1 cellular context compared by ENCODE assay signal in the genomic region with DNA sequence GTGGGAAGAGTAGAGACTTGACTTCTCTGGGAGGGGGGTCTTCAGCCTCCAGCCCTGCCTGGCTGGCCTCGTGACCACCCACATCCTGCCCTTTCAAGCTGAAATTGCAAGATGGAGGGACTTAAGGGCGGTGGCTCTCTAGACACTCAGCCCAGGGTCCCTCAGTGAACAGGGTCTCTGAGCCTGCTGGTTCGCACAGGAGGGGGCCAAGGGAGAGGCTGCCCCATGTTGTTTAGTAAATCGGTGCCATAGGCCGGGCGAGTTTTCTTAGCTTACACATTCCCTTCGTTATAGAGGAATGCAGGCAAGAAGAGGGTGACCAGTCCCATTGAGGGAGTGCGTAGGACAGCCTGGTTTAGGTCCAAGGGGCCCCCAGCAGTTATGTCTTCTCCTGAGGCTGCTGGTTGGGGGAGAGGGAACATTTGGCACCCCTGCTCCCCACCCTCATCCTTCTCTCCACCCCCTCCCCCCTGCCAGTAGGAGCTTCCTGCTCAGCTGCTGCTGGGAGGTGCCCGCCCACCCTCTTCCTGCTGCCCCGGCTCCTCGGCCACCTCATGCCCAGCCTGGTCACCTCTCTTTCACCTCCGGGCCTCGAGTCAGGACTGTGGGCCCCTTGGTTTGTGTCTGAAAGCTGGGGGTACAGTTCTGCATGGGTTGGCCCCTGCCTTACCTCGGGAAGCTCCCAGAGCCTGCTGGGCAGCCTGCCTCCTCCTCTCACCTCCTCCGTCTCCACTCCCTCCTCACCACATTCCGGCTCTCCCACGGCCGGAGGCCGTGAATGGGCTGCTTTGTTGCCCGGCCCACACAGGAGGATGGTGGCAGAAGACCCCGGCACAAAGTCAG.
TF ChIP-seq lines count a peak whose summit lies in the region.

No MANE protein-coding gene starts in this region.

TF ChIP-seq in endothelial cell of umbilical vein, 7 proteins besides CTCF, POLR2A, EP300 and RAD21:
- TF ChIP-seq FOS (IDR thresholded peaks at IDR 0.05; ENCODE audit: borderline replicate concordance, insufficient read depth, low read length) (no peak), POLR2AphosphoS5 (IDR thresholded peaks at IDR 0.05; ENCODE audit: insufficient read depth, low read depth, low read length) (no peak), EZH2 (IDR thresholded peaks at IDR 0.05; ENCODE audit: borderline replicate concordance, low read depth, low read length, severe bottlenecking) (no peak), GATA2 (IDR thresholded peaks at IDR 0.05; ENCODE audit: insufficient read depth, insufficient read length, low read depth, low read length) (no peak), MYC (IDR thresholded peaks at IDR 0.05; ENCODE audit: low read depth, low read length) (no peak), MAX (IDR thresholded peaks at IDR 0.05; ENCODE audit: insufficient read depth, insufficient read length) (no peak)
